In the genomic region with DNA sequence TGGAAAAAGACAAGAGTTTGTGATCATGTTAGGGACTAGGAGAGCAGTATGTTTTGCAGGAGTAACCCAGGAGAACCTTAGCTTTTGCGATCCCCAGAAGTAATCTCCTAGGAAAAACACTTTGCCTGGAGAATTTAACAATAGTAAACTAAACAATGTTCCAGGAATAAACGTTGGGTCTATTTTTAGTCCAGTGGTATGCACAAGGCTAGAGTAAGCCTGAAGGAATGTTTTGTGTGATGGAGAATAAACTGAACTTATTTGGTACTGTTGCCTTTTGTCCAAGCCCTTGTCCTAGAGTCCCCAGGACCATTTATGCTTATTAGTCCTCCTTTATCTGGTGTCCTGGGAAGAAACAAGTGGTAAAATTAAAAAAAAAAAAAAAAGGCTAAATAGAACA, we compare ENCODE assay signal across 16 cellular contexts. TPM values are rescaled to one million over a fixed set of nuclear protein-coding genes. Genes with fewer than 3 reads are reported as not detected.
DNase-seq lines count a peak whose midpoint lies in the region; ATAC-seq and TF ChIP-seq lines count a peak whose summit lies in the region.
"Had no signal": no experiment of that assay in that cellular context is flagged by ENCODE, and none has a peak within 500 bp of the region (broad histone marks: within the 10 kb centered on the region; RNA-seq: fewer than 3 reads in every experiment).

No MANE protein-coding gene starts in this region.

- H3K36me3 ChIP-seq in left lung = no peaks in the 10 kb centered on the region
- no peaks in the 10 kb centered on the region for H3K36me3 ChIP-seq in Peyer's patch

- no peaks in the 10 kb centered on the region for H3K4me1 Mint-ChIP-seq in activated naive CD8-positive, alpha-beta T cell treated with anti-CD3 and anti-CD28 coated beads for 36 hours

- H3K9me3 ChIP-seq in AG04450 (ENCODE audit: control insufficient read depth, insufficient read depth, low read length) (peaks cover 6% of the 10 kb centered on the region; the same call in 1 of the 2 replicates), left lung (peaks cover 0 to 2% of the 10 kb centered on the region in 2 donors), Peyer's patch (no peaks in the 10 kb centered on the region)

- H3K27me3 ChIP-seq in AG04450 (ENCODE audit: control insufficient read depth, insufficient read depth, low read length) (no peaks in the 10 kb centered on the region), left lung (no peaks in the 10 kb centered on the region), Peyer's patch (no peaks in the 10 kb centered on the region)

- H3K4me1 ChIP-seq in left lung (no peaks in the 10 kb centered on the region), Peyer's patch (no peaks in the 10 kb centered on the region)

- no peak overlapping the region for H3K4me3 Mint-ChIP-seq in activated naive CD8-positive, alpha-beta T cell treated with anti-CD3 and anti-CD28 coated beads for 36 hours
- H3K4me3 Mint-ChIP-seq: neural crest cell, type B pancreatic cell had no signal

- H3K4me3 ChIP-seq in AG04450 (ENCODE audit: low read depth, low read length) (no peak overlapping the region), epithelial cell of proximal tubule (ENCODE audit: low read depth, low read length) (no peak overlapping the region), left lung (no peak overlapping the region), Peyer's patch (no peak overlapping the region)

- no peak for TF ChIP-seq POLR2A in Peyer's patch (IDR thresholded peaks at IDR 0.05)

- DNase-seq in AG04450 (ENCODE audit: low read depth, low spot score) (peak; percentile 33), LHCN-M2 (ENCODE audit: low read depth) (peak; percentile 66), epithelial cell of proximal tubule (ENCODE audit: low read depth) (peak; percentile 36), left lung (no peak), germinal center (ENCODE audit: low spot score) (no peak), NCI-H510A treated with DMSO at 0.1 percent for 48 hours (lab: John Stamatoyannopoulos, UW) (no peak), Peyer's patch (no peak)
- no peak for DNase-seq in activated naive CD8-positive, alpha-beta T cell treated with anti-CD3 and anti-CD28 coated beads for 36 hours
- DNase-seq: activated CD4-positive, alpha-beta T cell treated with anti-CD3 and anti-CD28 coated beads, Interleukin-2, amount 50 U/mL, for 4 hours; DMS153; GOT3; MM.1S; NCI-H2171 treated with DMSO at 0.1 percent for 48 hours had no signal

- TF ChIP-seq CTCF in AG04450 (IDR thresholded peaks at IDR 0.05; ENCODE audit: low read depth, low read length) (no peak), epithelial cell of proximal tubule (conservative IDR thresholded peaks at IDR 0.05; ENCODE audit: low read depth, low read length) (no peak), left lung (IDR thresholded peaks at IDR 0.05) (no peak), Peyer's patch (IDR thresholded peaks at IDR 0.05) (no peak)

- H3K9me3 Mint-ChIP-seq in activated naive CD8-positive, alpha-beta T cell treated with anti-CD3 and anti-CD28 coated beads for 36 hours = peaks cover 8% of the 10 kb centered on the region

- intact Hi-C loops in left lung (cut with DNase I) = no loop called here

- H3K27ac ChIP-seq in AG04450 (ENCODE audit: low read depth, low read length) (no peak overlapping the region), left lung (no peak overlapping the region), Peyer's patch (peak overlapping the region in 1 of 4 donors; percentile 45)
- H3K27ac ChIP-seq: HL-60 had no signal

- CTCF ChIA-PET in AG04450 (lab: Charles Lee) = interaction anchor here (1.2 kb wide), 1 partner anchor 56 kb away, joined by 3 read pairs; no protein-coding TSS in a partner anchor

- H3K27me3 Mint-ChIP-seq in activated naive CD8-positive, alpha-beta T cell treated with anti-CD3 and anti-CD28 coated beads for 36 hours = no peaks in the 10 kb centered on the region
- H3K27me3 Mint-ChIP-seq: type B pancreatic cell had no signal

- H3K36me3 Mint-ChIP-seq in activated naive CD8-positive, alpha-beta T cell treated with anti-CD3 and anti-CD28 coated beads for 36 hours = peaks cover 4% of the 10 kb centered on the region
- H3K36me3 Mint-ChIP-seq: type B pancreatic cell had no signal

- POLR2A ChIA-PET in AG04450 (lab: Yijun Ruan, JAX) = no interaction called here

- peak; percentile 69 for ATAC-seq in left lung

- H3K27ac Mint-ChIP-seq in activated naive CD8-positive, alpha-beta T cell treated with anti-CD3 and anti-CD28 coated beads for 36 hours = no peak overlapping the region
- H3K27ac Mint-ChIP-seq: type B pancreatic cell had no signal

RNA-seq across cellular contexts. Expression of gene RGS5, which starts 28.7 kb away (rescaled TPM):
- polyA plus RNA-seq in AG04450 (2011; rRNA removed) = 11.3 and 13.8 TPM in 2 replicates
- 6.0 and 7.0 TPM in 2 replicates for polyA minus RNA-seq in AG04450 (2011; rRNA and poly(A)+ RNA removed)
- total RNA-seq in LHCN-M2 (2014; rRNA removed) (4.0 and 6.4 TPM in 2 replicates), epithelial cell of proximal tubule (0.36 and 1.4 TPM in 2 replicates), left lung (10 to 100 TPM; 48.5 to 98.0 TPM), Peyer's patch (10 to 100 TPM; 13.1 to 56.9 (median 31.7) TPM)
- polyA plus RNA-seq in LHCN-M2 (2012) = 2.8 TPM
- total RNA-seq in activated naive CD8-positive, alpha-beta T cell treated with anti-CD3 and anti-CD28 coated beads for 36 hours = 1 to 10 TPM; 2.0 to 4.0 TPM

Comparison
In these comparisons a context has a peak if more than half of its experiments do, and no peak if none do; other contexts are left out.
1. DNase-seq: peak in AG04450 (single experiment), LHCN-M2 (single experiment) and epithelial cell of proximal tubule (single experiment); none in left lung (0 of 2), germinal center (single experiment), NCI-H510A treated with DMSO at 0.1 percent for 48 hours (single experiment), activated naive CD8-positive, alpha-beta T cell treated with anti-CD3 and anti-CD28 coated beads for 36 hours (single experiment) and Peyer's patch (0 of 3).